In the genomic region with DNA sequence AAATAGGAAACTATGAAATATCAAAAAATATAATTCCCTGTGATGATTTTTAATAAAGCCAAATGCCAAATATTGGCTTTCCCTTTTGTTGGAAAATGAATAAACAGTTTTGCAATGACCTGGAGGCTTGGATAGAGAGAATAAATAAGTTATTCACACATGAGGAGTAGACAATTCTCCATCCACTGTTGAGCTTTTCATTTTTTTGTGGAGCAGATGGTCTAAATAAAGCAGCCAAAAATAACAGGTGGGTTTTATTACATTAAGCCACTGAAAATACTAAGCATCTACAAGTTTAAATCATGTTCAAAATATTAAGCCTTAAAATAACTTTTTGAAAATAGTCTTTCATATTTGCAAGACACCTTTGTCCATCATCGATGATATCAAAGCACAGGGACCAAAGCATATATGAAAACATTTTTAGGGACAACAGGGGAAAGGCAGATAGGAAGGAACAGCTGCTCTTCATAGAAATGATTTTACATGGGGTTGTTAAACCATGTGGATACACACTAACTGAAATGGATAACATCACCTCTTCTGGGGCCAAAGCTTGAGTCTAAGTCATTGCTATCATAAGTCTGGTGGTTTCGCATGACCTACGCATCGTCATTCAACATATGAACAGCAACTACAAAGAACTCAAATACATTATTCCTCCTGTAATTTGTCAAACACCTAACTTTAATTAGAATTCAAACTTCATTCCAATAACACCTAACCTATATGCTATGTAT, we compare ENCODE assay signal across 33 cellular contexts.
"Had no signal": no experiment of that assay in that cellular context is flagged by ENCODE, and none has a peak within 500 bp of the region (broad histone marks: within the 10 kb centered on the region; RNA-seq: fewer than 3 reads in every experiment).

No MANE protein-coding gene starts in this region.

- DNase-seq: activated CD4-positive, alpha-beta memory T cell treated with anti-CD3 and anti-CD28 coated beads for 36 hours; activated CD4-positive, alpha-beta T cell treated with anti-CD3 and anti-CD28 coated beads for 36 hours; activated CD4-positive, alpha-beta T cell treated with anti-CD3 and anti-CD28 coated beads, Interleukin-2, amount 10 ng/mL, durations not matched to agents 24 days and 14 days; activated CD4-positive, CD25-positive, alpha-beta regulatory T cell; activated CD4-positive, CD25-positive, alpha-beta regulatory T cell treated with anti-CD3 and anti-CD28 coated beads, Interleukin-2, amount 50 U/mL, for 72 hours; activated CD8-positive, alpha-beta memory T cell treated with anti-CD3 and anti-CD28 coated beads, Interleukin-2, amount 10 ng/mL, durations not matched to agents 7 days and 5 days; activated CD8-positive, alpha-beta memory T cell treated with anti-CD3 and anti-CD28 coated beads, Interleukin-2, amount 50 U/mL, for 4 hours; activated CD8-positive, alpha-beta T cell treated with anti-CD3 and anti-CD28 coated beads, Interleukin-2, amount 10 ng/mL, durations not matched to agents 7 days and 5 days; activated effector memory CD4-positive, alpha-beta T cell treated with anti-CD3 and anti-CD28 coated beads, Interleukin-2, amount 50 U/mL, for 16 hours; activated naive CD4-positive, alpha-beta T cell treated with anti-CD3 and anti-CD28 coated beads for 36 hours; activated naive CD8-positive, alpha-beta T cell treated with anti-CD3 and anti-CD28 coated beads for 36 hours; activated naive CD8-positive, alpha-beta T cell treated with anti-CD3 and anti-CD28 coated beads, Interleukin-2, amount 50 U/mL, for 24 hours; activated T-cell treated with anti-CD3 and anti-CD28 coated beads, Interleukin-2, amount 50 U/mL, for 1 hour; activated T-cell treated with anti-CD3 and anti-CD28 coated beads, Interleukin-2, amount 50 U/mL, for 48 hours; adrenal gland; amygdala; aorta; body of pancreas; central memory CD4-positive, alpha-beta T cell; cerebellar nuclear complex; colonic mucosa; effector memory CD4-positive, alpha-beta T cell; endodermal cell; foreskin fibroblast; head of caudate nucleus; T-helper 1 cell; T-helper 17 cell; T1000 had no signal

- H3K4me1 Mint-ChIP-seq: activated CD4-positive, alpha-beta T cell treated with anti-CD3 and anti-CD28 coated beads for 36 hours; activated CD8-positive, alpha-beta memory T cell treated with anti-CD3 and anti-CD28 coated beads, Interleukin-2, amount 10 ng/mL, durations not matched to agents 7 days and 5 days; activated naive CD4-positive, alpha-beta T cell treated with anti-CD3 and anti-CD28 coated beads, Interleukin-2, amount 50 U/mL, for 24 hours; activated naive CD8-positive, alpha-beta T cell treated with anti-CD3 and anti-CD28 coated beads for 36 hours; activated naive CD8-positive, alpha-beta T cell treated with anti-CD3 and anti-CD28 coated beads, Interleukin-2, amount 50 U/mL, for 24 hours; T-helper 17 cell had no signal

- H3K36me3 ChIP-seq: adrenal gland, colonic mucosa had no signal

- H3K27me3 Mint-ChIP-seq: activated CD4-positive, alpha-beta memory T cell treated with anti-CD3 and anti-CD28 coated beads for 36 hours; activated CD4-positive, alpha-beta T cell treated with anti-CD3 and anti-CD28 coated beads for 36 hours; activated CD4-positive, alpha-beta T cell treated with anti-CD3 and anti-CD28 coated beads, Interleukin-2, amount 10 ng/mL, durations not matched to agents 24 days and 14 days; activated CD8-positive, alpha-beta memory T cell treated with anti-CD3 and anti-CD28 coated beads, Interleukin-2, amount 10 ng/mL, durations not matched to agents 7 days and 5 days; activated naive CD4-positive, alpha-beta T cell treated with anti-CD3 and anti-CD28 coated beads, Interleukin-2, amount 50 U/mL, for 24 hours; activated naive CD8-positive, alpha-beta T cell treated with anti-CD3 and anti-CD28 coated beads for 36 hours; activated naive CD8-positive, alpha-beta T cell treated with anti-CD3 and anti-CD28 coated beads, Interleukin-2, amount 50 U/mL, for 24 hours; T-helper 17 cell had no signal

- H3K4me3 Mint-ChIP-seq: activated CD4-positive, alpha-beta memory T cell treated with anti-CD3 and anti-CD28 coated beads for 36 hours; activated CD4-positive, alpha-beta T cell treated with anti-CD3 and anti-CD28 coated beads for 36 hours; activated CD4-positive, alpha-beta T cell treated with anti-CD3 and anti-CD28 coated beads, Interleukin-2, amount 10 ng/mL, durations not matched to agents 24 days and 14 days; activated CD8-positive, alpha-beta memory T cell treated with anti-CD3 and anti-CD28 coated beads, Interleukin-2, amount 10 ng/mL, durations not matched to agents 7 days and 5 days; activated CD8-positive, alpha-beta T cell treated with anti-CD3 and anti-CD28 coated beads, Interleukin-2, amount 10 ng/mL, durations not matched to agents 7 days and 5 days; activated naive CD4-positive, alpha-beta T cell treated with anti-CD3 and anti-CD28 coated beads for 36 hours; activated naive CD4-positive, alpha-beta T cell treated with anti-CD3 and anti-CD28 coated beads, Interleukin-2, amount 50 U/mL, for 24 hours; activated naive CD8-positive, alpha-beta T cell treated with anti-CD3 and anti-CD28 coated beads for 36 hours; activated naive CD8-positive, alpha-beta T cell treated with anti-CD3 and anti-CD28 coated beads, Interleukin-2, amount 50 U/mL, for 24 hours; activated T-helper 1 cell treated with anti-CD3 and anti-CD28 coated beads, Interleukin-12 subunit alpha, Interleukin-12 subunit beta, Interleukin-2, Interleukin-4 antibody, amounts not matched to agents 30 ng/mL and 10 ng/mL and 1 ng/mL, durations not matched to agents 14 hours and 24 hours and 36 hours; endodermal cell; T-helper 17 cell; T-helper 2 cell treated with Interferon-gamma antibody and Interleukin-4, amounts not matched to agents 5 μg/mL and 100 μg/mL, for 36 hours had no signal

- H3K9me3 ChIP-seq: adrenal gland, body of pancreas, colonic mucosa had no signal

- H3K4me1 ChIP-seq: adrenal gland, body of pancreas, colonic mucosa had no signal

- H3K27ac ChIP-seq: adrenal gland, body of pancreas, colonic mucosa had no signal

- H3K27me3 ChIP-seq: adrenal gland, body of pancreas, colonic mucosa had no signal

- H3K9me3 Mint-ChIP-seq: endodermal cell had no signal

- H3K36me3 Mint-ChIP-seq: activated CD4-positive, alpha-beta memory T cell treated with anti-CD3 and anti-CD28 coated beads for 36 hours; activated CD8-positive, alpha-beta memory T cell treated with anti-CD3 and anti-CD28 coated beads, Interleukin-2, amount 10 ng/mL, durations not matched to agents 7 days and 5 days; activated naive CD4-positive, alpha-beta T cell treated with anti-CD3 and anti-CD28 coated beads, Interleukin-2, amount 50 U/mL, for 24 hours; activated naive CD8-positive, alpha-beta T cell treated with anti-CD3 and anti-CD28 coated beads for 36 hours had no signal

- H3K27ac Mint-ChIP-seq: activated CD4-positive, alpha-beta memory T cell treated with anti-CD3 and anti-CD28 coated beads for 36 hours; activated CD4-positive, alpha-beta T cell treated with anti-CD3 and anti-CD28 coated beads for 36 hours; activated CD4-positive, alpha-beta T cell treated with anti-CD3 and anti-CD28 coated beads, Interleukin-2, amount 10 ng/mL, durations not matched to agents 24 days and 14 days; activated CD8-positive, alpha-beta memory T cell treated with anti-CD3 and anti-CD28 coated beads, Interleukin-2, amount 10 ng/mL, durations not matched to agents 7 days and 5 days; activated CD8-positive, alpha-beta T cell treated with anti-CD3 and anti-CD28 coated beads, Interleukin-2, amount 10 ng/mL, durations not matched to agents 7 days and 5 days; activated naive CD4-positive, alpha-beta T cell treated with anti-CD3 and anti-CD28 coated beads for 36 hours; activated naive CD4-positive, alpha-beta T cell treated with anti-CD3 and anti-CD28 coated beads, Interleukin-2, amount 50 U/mL, for 24 hours; activated naive CD8-positive, alpha-beta T cell treated with anti-CD3 and anti-CD28 coated beads for 36 hours; activated naive CD8-positive, alpha-beta T cell treated with anti-CD3 and anti-CD28 coated beads, Interleukin-2, amount 50 U/mL, for 24 hours; activated T-helper 1 cell treated with anti-CD3 and anti-CD28 coated beads, Interleukin-12 subunit alpha, Interleukin-12 subunit beta, Interleukin-2, Interleukin-4 antibody, amounts not matched to agents 30 ng/mL and 10 ng/mL and 1 ng/mL, durations not matched to agents 14 hours and 24 hours and 36 hours; activated T-helper 2 cell treated with anti-CD3 and anti-CD28 coated beads, Interferon-gamma antibody, Interleukin-2, Interleukin-4, amounts not matched to agents 10 μg/mL and 5 μg/mL and 100 μg/mL, durations not matched to agents 14 hours and 24 hours and 36 hours; endodermal cell; T-helper 17 cell; T-helper 2 cell treated with Interferon-gamma antibody and Interleukin-4, amounts not matched to agents 5 μg/mL and 100 μg/mL, for 36 hours had no signal

- H3K4me3 ChIP-seq: adrenal gland, body of pancreas, colonic mucosa had no signal

- ATAC-seq: activated CD4-positive, alpha-beta T cell treated with anti-CD3 and anti-CD28 coated beads for 36 hours; activated CD8-positive, alpha-beta memory T cell treated with anti-CD3 and anti-CD28 coated beads, Interleukin-2, amount 10 ng/mL, durations not matched to agents 7 days and 5 days; activated CD8-positive, alpha-beta T cell treated with anti-CD3 and anti-CD28 coated beads, Interleukin-2, amount 10 ng/mL, durations not matched to agents 7 days and 5 days; activated naive CD8-positive, alpha-beta T cell treated with anti-CD3 and anti-CD28 coated beads, Interleukin-2, amount 50 U/mL, for 24 hours; body of pancreas; esophagus mucosa; T-helper 17 cell had no signal
